9 cellular contexts compared by ENCODE assay signal in genomic region chr10:74227697-74228424, GRCh38.
DNase-seq lines count a peak whose midpoint lies in the region; ATAC-seq, FAIRE-seq and TF ChIP-seq lines count a peak whose summit lies in the region.
"Had no signal": no experiment of that assay in that cellular context is flagged by ENCODE, and none has a peak within 500 bp of the region (broad histone marks: within the 10 kb centered on the region; RNA-seq: fewer than 3 reads in every experiment).

No MANE protein-coding gene starts in this region.

- no peak overlapping the region for H3K4me3 ChIP-seq in GM12878
- H3K4me3 ChIP-seq in lower lobe of right lung: no peak overlapping the region

- no peak overlapping the region for H3K9ac ChIP-seq in GM12878 (ENCODE audit: control insufficient read depth, insufficient read depth, low read length)

- no peak for TF ChIP-seq EP300 in GM12878 (IDR thresholded peaks at IDR 0.05; ENCODE audit: borderline replicate concordance in 1 of 2, control insufficient read depth in 1 of 2, low read depth in 2 of 2, low read length in 2 of 2)

- intact Hi-C loops in GM12878 (cut with micrococcal nuclease; ENCODE audit: unreplicated experiment): no loop called here
- intact Hi-C loops in lower lobe of right lung (cut with DNase I): no loop called here

- ATAC-seq in GM12878: peak; percentile 71
- ATAC-seq in lower lobe of right lung: peak; percentile 25 to 38
- ATAC-seq in GM18870 (IDR thresholded peaks at IDR 0.05; ENCODE audit: unreplicated experiment): no peak

- H3K9me3 ChIP-seq in GM12878 (replicated peaks; ENCODE audit: control insufficient read depth, insufficient read depth, low read length) (no peaks in the 10 kb centered on the region), lower lobe of right lung (no peaks in the 10 kb centered on the region)

- no peaks in the 10 kb centered on the region; the same call in none of the 2 replicates for H3K79me2 ChIP-seq in GM12878 (ENCODE audit: control insufficient read depth, insufficient read depth, low read length)

- in situ Hi-C loops in GM12878 (cut with MboI): no loop called here

- H3K36me3 ChIP-seq in GM12878 (ENCODE audit: control insufficient read depth in 2 of 2, insufficient read depth in 2 of 2, low read length in 1 of 2) (no peaks in the 10 kb centered on the region; a peak in 1 of 4 replicates), lower lobe of right lung (peaks cover 4% of the 10 kb centered on the region)

- no peaks in the 10 kb centered on the region for H3K27me3 ChIP-seq in GM12878 (replicated peaks in 1 of 2; ENCODE audit: control insufficient read depth in 2 of 2, insufficient read depth in 2 of 2, low read length in 1 of 2)
- no peaks in the 10 kb centered on the region for H3K27me3 ChIP-seq in lower lobe of right lung (ENCODE audit: low read depth)

- peak overlapping the region; percentile 48 for H2AFZ ChIP-seq in GM12878 (ENCODE audit: control insufficient read depth, low read depth, low read length)

- 67% methylated on average over 3 of the region's 3 CpGs for WGBS in GM12878 (ENCODE audit: insufficient coverage, insufficient replicate concordance, low lambda C conversion rate, missing lambda C conversion rate)

- no TSS peak for BruUV-seq in GM12878 (replicated peaks; lab: Mats Ljungman, UMichigan)

- H3K27ac ChIP-seq in GM12878 (ENCODE audit: control insufficient read depth, insufficient read depth): peak overlapping the region; percentile 50; the same call in 1 of the 2 replicates
- H3K27ac ChIP-seq in lower lobe of right lung: peak overlapping the region; percentile 57
- H3K27ac ChIP-seq: HL-60 had no signal

- FAIRE-seq in GM12878 (lab: Jason Lieb, UNC) (no peak), GM19239 (lab: Jason Lieb, UNC) (no peak)

- H3K4me1 ChIP-seq in GM12878 (ENCODE audit: control insufficient read depth, insufficient read depth, low read length) (peaks cover 5% of the 10 kb centered on the region; the same call in 1 of the 2 replicates), lower lobe of right lung (peaks cover 15% of the 10 kb centered on the region)

- no peak overlapping the region for H3K4me2 ChIP-seq in GM12878 (ENCODE audit: control insufficient read depth, insufficient read depth)

- RAD21 ChIA-PET in GM12878 (lab: Charles Lee; ENCODE audit: unreplicated experiment): interaction anchor here (0.8 to 1.0 kb wide), 2 partner anchors 71 to 101 kb away, joined by 3 to 4 read pairs; no protein-coding TSS in a partner anchor

- peak; percentile 85 for DNase-seq in CD1c-positive myeloid dendritic cell (ENCODE audit: extremely low spot score)
- DNase-seq in M059J (ENCODE audit: low read depth): peak; percentile 75
- DNase-seq in GM12878 (ENCODE audit: low read depth, low spot score): peak; percentile 17
- DNase-seq in lower lobe of right lung: no peak
- no peak for DNase-seq in GM19239 (ENCODE audit: insufficient read length, low spot score)
- no peak for DNase-seq in NCI-H1048 (lab: John Stamatoyannopoulos, UW)
- no peak for DNase-seq in stimulated activated CD8-positive, alpha-beta memory T cell treated with anti-CD3 and anti-CD28 coated beads, Interleukin-4, amount 100 ng/mL, for 48 hours

- TF ChIP-seq CTCF in GM12878 (IDR thresholded peaks at IDR 0.05 in 2 of 3, conservative IDR thresholded peaks at IDR 0.05 in 1 of 3; ENCODE audit: control insufficient read depth in 2 of 3, extremely low read depth in 1 of 3, insufficient read depth in 1 of 3, low read depth in 3 of 3, low read length in 3 of 3) (no peak), lower lobe of right lung (IDR thresholded peaks at IDR 0.05) (no peak)

- no peaks in the 10 kb centered on the region for H4K20me1 ChIP-seq in GM12878 (ENCODE audit: control insufficient read depth, insufficient read depth)

- POLR2A ChIA-PET in GM12878 (lab: Charles Lee): interaction anchor here (0.7 to 1.1 kb wide), 2 partner anchors 14 to 15 kb away, joined by 3 read pairs; no protein-coding TSS in a partner anchor

- CTCF ChIA-PET in GM12878 (lab: Yijun Ruan, JAX): interaction anchor here (0.7 to 2.3 kb wide), 9 partner anchors 14 to 901 kb away, joined by 3 to 8 read pairs (median 4); partner anchors contain the start of genes ADK and AP3M1

- no peak for TF ChIP-seq POLR2A in GM12878 (IDR thresholded peaks at IDR 0.05; ENCODE audit: low read depth, low read length)

- SMC1A ChIA-PET in GM12878 (lab: Charles Lee; ENCODE audit: uncharacterized antibody, unreplicated experiment): interaction anchor here (0.6 to 2.2 kb wide), 15 partner anchors 14 to 1036 kb away, joined by 3 to 8 read pairs (median 3); no protein-coding TSS in a partner anchor

- TF ChIP-seq RAD21 in GM12878 (IDR thresholded peaks at IDR 0.05; ENCODE audit: insufficient read depth, low read depth, low read length): no peak

TF ChIP-seq in GM12878, 131 proteins besides CTCF, POLR2A, EP300 and RAD21:
- TF ChIP-seq MTA3 (IDR thresholded peaks at IDR 0.05; ENCODE audit: borderline replicate concordance, low read length): no peak
- TF ChIP-seq IKZF2 (IDR thresholded peaks at IDR 0.05): peak in 1 of 2 experiments; percentile 50; a peak in 2 of 4 replicates
- TF ChIP-seq ZBTB33 (IDR thresholded peaks at IDR 0.05): no peak
- TF ChIP-seq NFXL1 (IDR thresholded peaks at IDR 0.05; ENCODE audit: borderline replicate concordance): no peak
- TF ChIP-seq TAF1 (IDR thresholded peaks at IDR 0.05; ENCODE audit: borderline replicate concordance, low read depth, low read length): no peak
- TF ChIP-seq SPI1 (IDR thresholded peaks at IDR 0.05; ENCODE audit: borderline replicate concordance, insufficient read depth, low read depth, low read length): peak; percentile 23; the same call in 1 of the 2 replicates
- TF ChIP-seq RELB (IDR thresholded peaks at IDR 0.05; ENCODE audit: low read depth): 0 out of 2 replicates have a peak, but pooled peaks have one; percentile 34
- TF ChIP-seq POU2F2 (IDR thresholded peaks at IDR 0.05; ENCODE audit: borderline replicate concordance, low read depth, low read length): no peak
- TF ChIP-seq PKNOX1 (IDR thresholded peaks at IDR 0.05): peak; percentile 60; the same call in 1 of the 2 replicates
- TF ChIP-seq BCL11A (IDR thresholded peaks at IDR 0.05; ENCODE audit: low read depth, low read length): no peak
- 0 out of 2 replicates have a peak, but pooled peaks have one; percentile 18 for TF ChIP-seq RUNX3 (IDR thresholded peaks at IDR 0.05; ENCODE audit: low read length)
- TF ChIP-seq HDGF (IDR thresholded peaks at IDR 0.05): 0 out of 2 replicates have a peak, but pooled peaks have one; percentile 33
TF ChIP-seq in GM12878: peak in this region for 6.

Comparison
In these comparisons a context has a peak if more than half of its experiments do, and no peak if none do; other contexts are left out.
1. DNase-seq: peak in CD1c-positive myeloid dendritic cell (single experiment), M059J (single experiment) and GM12878 (single experiment); none in lower lobe of right lung (single experiment), GM19239 (single experiment), NCI-H1048 (single experiment) and stimulated activated CD8-positive, alpha-beta memory T cell treated with anti-CD3 and anti-CD28 coated beads, Interleukin-4, amount 100 ng/mL, for 48 hours (single experiment).